Comparison of ENCODE assay signal across 7 cellular contexts in genomic region chr11:62760867-62761227, GRCh38. TPM values are rescaled to one million over a fixed set of nuclear protein-coding genes. Genes with fewer than 3 reads are reported as not detected.
DNase-seq lines count a peak whose midpoint lies in the region; ATAC-seq, FAIRE-seq and TF ChIP-seq lines count a peak whose summit lies in the region.
"Not testable (repeated sequence)": the region's sequence is repeated elsewhere in the genome, so short reads cannot be mapped to it uniquely, and the experiment has no call there.

No MANE protein-coding gene starts in this region.

- not testable (repeated sequence) for H3K4me1 ChIP-seq in GM23248 (ENCODE audit: insufficient read depth); GM12878 (ENCODE audit: control insufficient read depth, insufficient read depth, low read length)
- H3K4me1 ChIP-seq in mucosa of rectum (ENCODE audit: control insufficient read depth in 2 of 2, insufficient read depth in 2 of 2, low read length in 2 of 2) = peaks cover 13 to 14% of the 10 kb centered on the region in 2 donors

- H3K79me2 ChIP-seq in GM23248 (ENCODE audit: insufficient read depth) (peaks cover 32% of the 10 kb centered on the region), GM12878 (ENCODE audit: control insufficient read depth, insufficient read depth, low read length) (peaks cover 15% of the 10 kb centered on the region)

- BruUV-seq in GM12878 (replicated peaks; lab: Mats Ljungman, UMichigan) = not testable (repeated sequence)

- peak overlapping the region; percentile 89 for H3K4me3 Mint-ChIP-seq in activated CD4-positive, alpha-beta T cell treated with anti-CD3 and anti-CD28 coated beads for 36 hours

- not testable (repeated sequence) for H4K20me1 ChIP-seq in GM23248 (ENCODE audit: insufficient read depth); GM12878 (ENCODE audit: control insufficient read depth, insufficient read depth)

- not testable (repeated sequence) for H3K9me2 ChIP-seq in GM23248 (ENCODE audit: insufficient read depth)

- SMC1A ChIA-PET in GM12878 (lab: Charles Lee; ENCODE audit: uncharacterized antibody, unreplicated experiment) = interaction anchor here (0.9 to 2.3 kb wide), 3 partner anchors 9 to 97 kb away, joined by 3 to 22 read pairs (median 4); partner anchors contain the start of gene TAF6L

- peaks cover 21% of the 10 kb centered on the region for H3K4me1 Mint-ChIP-seq in activated CD4-positive, alpha-beta T cell treated with anti-CD3 and anti-CD28 coated beads for 36 hours

- ATAC-seq in activated CD4-positive, alpha-beta T cell treated with anti-CD3 and anti-CD28 coated beads for 36 hours; GM12878: not testable (repeated sequence)

- H3K9me3 Mint-ChIP-seq in activated CD4-positive, alpha-beta T cell treated with anti-CD3 and anti-CD28 coated beads for 36 hours (ENCODE audit: low read depth) = not testable (repeated sequence)

- not testable (repeated sequence) for H3K36me3 ChIP-seq in GM23248 (ENCODE audit: low read depth); GM12878 (ENCODE audit: control insufficient read depth in 2 of 2, insufficient read depth in 2 of 2, low read length in 1 of 2); mucosa of rectum (ENCODE audit: control insufficient read depth in 2 of 2, insufficient read depth in 2 of 2, low read length in 2 of 2)

- not testable (repeated sequence) for TF ChIP-seq CTCF in GM12878 (IDR thresholded peaks at IDR 0.05 in 2 of 3, conservative IDR thresholded peaks at IDR 0.05 in 1 of 3; ENCODE audit: control insufficient read depth in 2 of 3, extremely low read depth in 1 of 3, insufficient read depth in 1 of 3, low read depth in 3 of 3, low read length in 3 of 3); fibroblast of the aortic adventitia (IDR thresholded peaks at IDR 0.05; ENCODE audit: insufficient read depth, low read length)

- H3K4me2 ChIP-seq in GM23248 (ENCODE audit: unreplicated experiment) (peak overlapping the region; percentile 69), GM12878 (ENCODE audit: control insufficient read depth, insufficient read depth) (peak overlapping the region; percentile 42; the same call in 1 of the 2 replicates)

- H3K9me3 ChIP-seq in GM23248 (ENCODE audit: low read depth); GM12878 (replicated peaks; ENCODE audit: control insufficient read depth, insufficient read depth, low read length); mucosa of rectum (ENCODE audit: control insufficient read depth in 2 of 2, low read length in 2 of 2): not testable (repeated sequence)

- H3K27ac ChIP-seq in GM23248; GM12878 (ENCODE audit: control insufficient read depth, insufficient read depth); mucosa of rectum (ENCODE audit: low read depth in 2 of 2, low read length in 2 of 2): not testable (repeated sequence)
- H3K27ac ChIP-seq in skin epidermis = peak overlapping the region in 18 of 21 experiments; percentile 52 to 92 (median 82)

- RAD21 ChIA-PET in GM12878 (lab: Charles Lee; ENCODE audit: unreplicated experiment) = interaction anchor here (0.6 to 3.0 kb wide), 11 partner anchors 9 to 187 kb away, joined by 3 to 10 read pairs (median 3); partner anchors contain the start of genes C11orf98, CSKMT, EEF1G and HNRNPUL2

- intact Hi-C loops in activated CD4-positive, alpha-beta T cell treated with anti-CD3 and anti-CD28 coated beads for 36 hours (cut with DNase I, micrococcal nuclease) = loop anchor here (1.0 to 2.0 kb wide), 12 partner anchors 8 to 1480 kb away; partner anchors contain the start of genes TAF6L (in 2 of the 2), TMEM179B (in 2 of the 2), FKBP2 (in 1 of the 2) and GANAB (in 1 of the 2)
- intact Hi-C loops in GM12878 (cut with micrococcal nuclease; ENCODE audit: unreplicated experiment) = not testable (repeated sequence)

- in situ Hi-C loops in GM23248 (cut with MboI); GM12878 (cut with MboI): not testable (repeated sequence)

- peak overlapping the region; percentile 79 for H3K9ac ChIP-seq in GM23248
- not testable (repeated sequence) for H3K9ac ChIP-seq in GM12878 (ENCODE audit: control insufficient read depth, insufficient read depth, low read length); mucosa of rectum (ENCODE audit: low read depth in 1 of 2, low read length in 2 of 2)

- WGBS in GM23248 (ENCODE audit: low coverage in 1 of 2, low lambda C conversion rate in 2 of 2, missing lambda C conversion rate in 2 of 2), 2 experiments = 28 to 30% methylated on average over 9 of the region's 9 CpGs
- WGBS in GM12878 (ENCODE audit: insufficient coverage, insufficient replicate concordance, low lambda C conversion rate, missing lambda C conversion rate) = 37% methylated on average over 9 of the region's 9 CpGs

- H3K36me3 Mint-ChIP-seq in activated CD4-positive, alpha-beta T cell treated with anti-CD3 and anti-CD28 coated beads for 36 hours (ENCODE audit: low read depth) = peaks cover 17% of the 10 kb centered on the region

- H3K4me3 ChIP-seq in GM23248 = peak overlapping the region; percentile 84
- peak overlapping the region; percentile 70 for H3K4me3 ChIP-seq in GM12878
- H3K4me3 ChIP-seq in fibroblast of the aortic adventitia (ENCODE audit: low read depth, low read length) = peak overlapping the region; percentile 31
- H3K4me3 ChIP-seq in mucosa of rectum (ENCODE audit: low read length in 2 of 2) = peak overlapping the region; percentile 41 to 43
- H3K4me3 ChIP-seq in skin epidermis = peak overlapping the region; percentile 54 to 80 (median 67)

- H3K27me3 Mint-ChIP-seq in activated CD4-positive, alpha-beta T cell treated with anti-CD3 and anti-CD28 coated beads for 36 hours = not testable (repeated sequence)

- POLR2A ChIA-PET in activated CD4-positive, alpha-beta T cell treated with anti-CD3 and anti-CD28 coated beads for 36 hours (lab: Charles Lee) = interaction anchor here (1.0 to 1.8 kb wide), 4 partner anchors 9 to 120 kb away, joined by 4 to 9 read pairs (median 4); partner anchors contain the start of genes SLC3A2 and TAF6L
- POLR2A ChIA-PET in GM12878 (lab: Charles Lee) = interaction anchor here (0.6 to 2.7 kb wide), 16 partner anchors 9 to 95 kb away, joined by 3 to 20 read pairs (median 4); partner anchors contain the start of genes HNRNPUL2, LBHD1, TAF6L and TMEM179B

- H2AFZ ChIP-seq in GM23248 = peak overlapping the region; percentile 85
- H2AFZ ChIP-seq in GM12878 (ENCODE audit: control insufficient read depth, low read depth, low read length) = peak overlapping the region; percentile 55

- not testable (repeated sequence) for FAIRE-seq in GM12878 (lab: Jason Lieb, UNC)

- TF ChIP-seq POLR2A in GM12878 (IDR thresholded peaks at IDR 0.05; ENCODE audit: low read depth, low read length) = not testable (repeated sequence)

- TF ChIP-seq EP300 in GM12878 (IDR thresholded peaks at IDR 0.05; ENCODE audit: borderline replicate concordance in 1 of 2, control insufficient read depth in 1 of 2, low read depth in 2 of 2, low read length in 2 of 2) = not testable (repeated sequence)

- not testable (repeated sequence) for H3K27me3 ChIP-seq in GM23248 (replicated peaks; ENCODE audit: insufficient read depth); GM12878 (replicated peaks in 1 of 2; ENCODE audit: control insufficient read depth in 2 of 2, insufficient read depth in 2 of 2, low read length in 1 of 2); mucosa of rectum (ENCODE audit: control insufficient read depth in 2 of 2, insufficient read depth in 2 of 2, low read length in 2 of 2)

- TF ChIP-seq RAD21 in GM12878 (IDR thresholded peaks at IDR 0.05; ENCODE audit: insufficient read depth, low read depth, low read length) = not testable (repeated sequence)

- CTCF ChIA-PET in activated CD4-positive, alpha-beta T cell treated with anti-CD3 and anti-CD28 coated beads for 36 hours (lab: Charles Lee) = interaction anchor here (0.6 kb wide), 1 partner anchor 91 kb away, joined by 4 read pairs; no protein-coding TSS in a partner anchor
- CTCF ChIA-PET in GM12878 (lab: Yijun Ruan, JAX) = interaction anchor here (1.0 to 3.3 kb wide), 6 partner anchors 8 to 169 kb away, joined by 3 to 28 read pairs (median 4); partner anchors contain the start of genes TAF6L, TMEM179B and TUT1

- not testable (repeated sequence) for DNase-seq in GM23248; GM12878 (ENCODE audit: low read depth, low spot score); fibroblast of the aortic adventitia (ENCODE audit: low read depth)
- DNase-seq in NCI-H69 (lab: John Stamatoyannopoulos, UW) = peak; percentile 66
- peak; percentile 41 for DNase-seq in activated CD4-positive, alpha-beta T cell treated with anti-CD3 and anti-CD28 coated beads for 36 hours

- H3F3A ChIP-seq in GM23248 (ENCODE audit: insufficient read depth) = not testable (repeated sequence)

- H3K27ac Mint-ChIP-seq in activated CD4-positive, alpha-beta T cell treated with anti-CD3 and anti-CD28 coated beads for 36 hours = peak overlapping the region; percentile 42

RNA-seq across cellular contexts. Expression of gene POLR2G, which starts 0.5 kb away (rescaled TPM):
- total RNA-seq in GM23248 (2014; rRNA removed; shearing (Covaris generic)) = 61.2 and 73.3 TPM in 2 replicates
- polyA plus RNA-seq in GM23248 (2016; fragmentation: Nextera tagmentation; extraction: Ambion mirVana) (154 and 156 TPM in 2 replicates), GM12878 (2011; rRNA removed) (207 and 267 TPM in 2 replicates), GM12878 (2014; fragmentation: Illumina TruSeq; extraction: Trizol) (197 and 218 TPM in 2 replicates), GM12878 (2014; fragmentation: Nextera tagmentation; extraction: Ambion mirVana) (100 to 1,000 TPM; 541 to 543 TPM), GM12878 (2014; rRNA removed) (200 and 210 TPM in 2 replicates), GM12878 (2016; fragmentation: Nextera tagmentation; extraction: Ambion mirVana) (100 to 1,000 TPM; 323 to 333 TPM)
- 100 to 1,000 TPM in 1 of 2 experiments, 10 to 100 TPM in 1; 87.1 to 125 TPM for total RNA-seq in activated CD4-positive, alpha-beta T cell treated with anti-CD3 and anti-CD28 coated beads for 36 hours
- 22.9 and 24.3 TPM in 2 replicates for total RNA-seq in GM12878 (2013; cell fraction: nucleolus; rRNA removed)
- total RNA-seq in GM12878 (2014; rRNA removed) (150 and 178 TPM in 2 replicates), GM12878 (2014; rRNA removed; fragmentation: Illumina TruSeq; extraction: Trizol) (162 and 168 TPM in 2 replicates), GM12878 (2021) (125 and 136 TPM in 2 replicates), fibroblast of the aortic adventitia (ENCODE audit: low replicate concordance) (17.0 and 76.5 TPM in 2 replicates)
- polyA plus RNA-seq in GM12878 (2011; ENCODE audit: low read depth) = 182 TPM
- 264 and 306 TPM in 2 replicates for polyA plus RNA-seq in GM12878 (2011; cell fraction: cytosol; rRNA removed)
- 151 and 180 TPM in 2 replicates for polyA plus RNA-seq in GM12878 (2011; cell fraction: nucleus; rRNA removed)
- 125 and 136 TPM in 2 replicates for polyA plus RNA-seq in GM12878 (2012)
- polyA minus RNA-seq in GM12878 (2011; rRNA and poly(A)+ RNA removed) = 265 and 291 TPM in 2 replicates
- polyA minus RNA-seq in GM12878 (2011; cell fraction: cytosol; rRNA and poly(A)+ RNA removed) = 51.5 and 55.1 TPM in 2 replicates
- 53.8 and 61.7 TPM in 2 replicates for polyA minus RNA-seq in GM12878 (2011; cell fraction: nucleus; rRNA and poly(A)+ RNA removed)

RNA-seq across cellular contexts. Expression of gene ZBTB3, which starts 6.9 kb away (rescaled TPM):
- 6.6 and 8.0 TPM in 2 replicates for total RNA-seq in GM23248 (2014; rRNA removed; shearing (Covaris generic))
- polyA plus RNA-seq in GM23248 (2016; fragmentation: Nextera tagmentation; extraction: Ambion mirVana) = 4.9 and 5.5 TPM in 2 replicates
- total RNA-seq in activated CD4-positive, alpha-beta T cell treated with anti-CD3 and anti-CD28 coated beads for 36 hours = 10 to 100 TPM in 1 of 2 experiments, 1 to 10 TPM in 1; 6.0 to 10.2 TPM
- total RNA-seq in GM12878 (2013; cell fraction: nucleolus; rRNA removed) = 9.0 and 10.2 TPM in 2 replicates
- 7.7 and 8.8 TPM in 2 replicates for total RNA-seq in GM12878 (2014; rRNA removed)
- 4.7 and 4.8 TPM in 2 replicates for total RNA-seq in GM12878 (2014; rRNA removed; fragmentation: Illumina TruSeq; extraction: Trizol)
- 7.1 and 7.4 TPM in 2 replicates for total RNA-seq in GM12878 (2021)
- polyA plus RNA-seq in GM12878 (2011; ENCODE audit: low read depth) = 2.6 TPM
- polyA plus RNA-seq in GM12878 (2011; rRNA removed) = 4.8 TPM in 2 replicates
- 6.8 and 7.6 TPM in 2 replicates for polyA plus RNA-seq in GM12878 (2011; cell fraction: cytosol; rRNA removed)
- 4.1 and 4.8 TPM in 2 replicates for polyA plus RNA-seq in GM12878 (2011; cell fraction: nucleus; rRNA removed)
- polyA plus RNA-seq in GM12878 (2012) = 3.8 and 5.8 TPM in 2 replicates
- polyA plus RNA-seq in GM12878 (2014; fragmentation: Illumina TruSeq; extraction: Trizol) = 0.95 and 2.0 TPM in 2 replicates
- 1 to 10 TPM; 1.4 to 1.9 TPM for polyA plus RNA-seq in GM12878 (2014; fragmentation: Nextera tagmentation; extraction: Ambion mirVana)
- polyA plus RNA-seq in GM12878 (2014; rRNA removed) = 4.7 and 5.1 TPM in 2 replicates
- 1 to 10 TPM; 4.6 to 4.7 TPM for polyA plus RNA-seq in GM12878 (2016; fragmentation: Nextera tagmentation; extraction: Ambion mirVana)
- polyA minus RNA-seq in GM12878 (2011; rRNA and poly(A)+ RNA removed) = 8.2 and 13.2 TPM in 2 replicates
- polyA minus RNA-seq in GM12878 (2011; cell fraction: cytosol; rRNA and poly(A)+ RNA removed) = 3.1 and 3.2 TPM in 2 replicates
- polyA minus RNA-seq in GM12878 (2011; cell fraction: nucleus; rRNA and poly(A)+ RNA removed) = 3.5 and 6.1 TPM in 2 replicates
- 4.2 and 13.4 TPM in 2 replicates for total RNA-seq in fibroblast of the aortic adventitia (ENCODE audit: low replicate concordance)

RNA-seq across cellular contexts. Expression of gene TAF6L, which starts 10.3 kb away (rescaled TPM):
- total RNA-seq in GM23248 (2014; rRNA removed; shearing (Covaris generic)) = 11.6 and 22.5 TPM in 2 replicates
- polyA plus RNA-seq in GM23248 (2016; fragmentation: Nextera tagmentation; extraction: Ambion mirVana) (8.2 and 9.1 TPM in 2 replicates), GM12878 (2011; rRNA removed) (9.3 and 18.0 TPM in 2 replicates), GM12878 (2014; fragmentation: Illumina TruSeq; extraction: Trizol) (4.5 and 15.0 TPM in 2 replicates), GM12878 (2014; fragmentation: Nextera tagmentation; extraction: Ambion mirVana) (under 1 TPM; 0.15 to 0.39 TPM), GM12878 (2014; rRNA removed) (34.6 and 35.6 TPM in 2 replicates), GM12878 (2016; fragmentation: Nextera tagmentation; extraction: Ambion mirVana) (10 to 100 TPM; 19.9 to 23.6 TPM)
- 10 to 100 TPM; 10.2 to 12.6 TPM for total RNA-seq in activated CD4-positive, alpha-beta T cell treated with anti-CD3 and anti-CD28 coated beads for 36 hours
- 25.4 and 29.5 TPM in 2 replicates for total RNA-seq in GM12878 (2013; cell fraction: nucleolus; rRNA removed)
- total RNA-seq in GM12878 (2014; rRNA removed) (24.3 and 27.6 TPM in 2 replicates), GM12878 (2014; rRNA removed; fragmentation: Illumina TruSeq; extraction: Trizol) (12.8 and 13.6 TPM in 2 replicates), GM12878 (2021) (25.3 and 26.9 TPM in 2 replicates), fibroblast of the aortic adventitia (ENCODE audit: low replicate concordance) (15.6 and 42.9 TPM in 2 replicates)
- 39.6 TPM for polyA plus RNA-seq in GM12878 (2011; ENCODE audit: low read depth)
- 21.2 and 26.6 TPM in 2 replicates for polyA plus RNA-seq in GM12878 (2011; cell fraction: cytosol; rRNA removed)
- polyA plus RNA-seq in GM12878 (2011; cell fraction: nucleus; rRNA removed) = 72.3 and 98.5 TPM in 2 replicates
- 13.9 and 16.0 TPM in 2 replicates for polyA plus RNA-seq in GM12878 (2012)
- 24.0 and 26.3 TPM in 2 replicates for polyA minus RNA-seq in GM12878 (2011; rRNA and poly(A)+ RNA removed)
- polyA minus RNA-seq in GM12878 (2011; cell fraction: cytosol; rRNA and poly(A)+ RNA removed) = 8.8 and 12.0 TPM in 2 replicates
- polyA minus RNA-seq in GM12878 (2011; cell fraction: nucleus; rRNA and poly(A)+ RNA removed) = 12.0 and 19.9 TPM in 2 replicates

RNA-seq across cellular contexts. Expression of gene TMEM179B, which starts 26.4 kb away (rescaled TPM):
- 73.3 and 151 TPM in 2 replicates for total RNA-seq in GM23248 (2014; rRNA removed; shearing (Covaris generic))
- 140 and 150 TPM in 2 replicates for polyA plus RNA-seq in GM23248 (2016; fragmentation: Nextera tagmentation; extraction: Ambion mirVana)
- total RNA-seq in activated CD4-positive, alpha-beta T cell treated with anti-CD3 and anti-CD28 coated beads for 36 hours = 10 to 100 TPM; 19.5 to 35.9 TPM
- total RNA-seq in GM12878 (2013; cell fraction: nucleolus; rRNA removed) = 32.3 and 40.5 TPM in 2 replicates
- total RNA-seq in GM12878 (2014; rRNA removed) = 49.1 and 49.8 TPM in 2 replicates
- 25.5 and 25.6 TPM in 2 replicates for total RNA-seq in GM12878 (2014; rRNA removed; fragmentation: Illumina TruSeq; extraction: Trizol)
- 25.1 and 26.0 TPM in 2 replicates for total RNA-seq in GM12878 (2021)
- polyA plus RNA-seq in GM12878 (2011; ENCODE audit: low read depth) = 20.0 TPM
- polyA plus RNA-seq in GM12878 (2011; rRNA removed) = 12.4 and 21.7 TPM in 2 replicates
- polyA plus RNA-seq in GM12878 (2011; cell fraction: cytosol; rRNA removed) = 47.4 and 53.5 TPM in 2 replicates
- polyA plus RNA-seq in GM12878 (2011; cell fraction: nucleus; rRNA removed) = 24.0 and 35.5 TPM in 2 replicates
- polyA plus RNA-seq in GM12878 (2012) = 23.5 and 29.3 TPM in 2 replicates
- 34.9 and 36.3 TPM in 2 replicates for polyA plus RNA-seq in GM12878 (2014; fragmentation: Illumina TruSeq; extraction: Trizol)
- polyA plus RNA-seq in GM12878 (2014; fragmentation: Nextera tagmentation; extraction: Ambion mirVana) = 10 to 100 TPM; 57.8 to 62.8 TPM
- 32.8 and 46.8 TPM in 2 replicates for polyA plus RNA-seq in GM12878 (2014; rRNA removed)
- 10 to 100 TPM; 65.3 to 82.4 TPM for polyA plus RNA-seq in GM12878 (2016; fragmentation: Nextera tagmentation; extraction: Ambion mirVana)
- polyA minus RNA-seq in GM12878 (2011; rRNA and poly(A)+ RNA removed) = 27.0 and 38.9 TPM in 2 replicates
- 19.8 and 19.9 TPM in 2 replicates for polyA minus RNA-seq in GM12878 (2011; cell fraction: cytosol; rRNA and poly(A)+ RNA removed)
- 15.7 and 25.3 TPM in 2 replicates for polyA minus RNA-seq in GM12878 (2011; cell fraction: nucleus; rRNA and poly(A)+ RNA removed)
- 39.4 and 54.7 TPM in 2 replicates for total RNA-seq in fibroblast of the aortic adventitia (ENCODE audit: low replicate concordance)

RNA-seq across cellular contexts. Expression of gene TMEM223, which starts 31.0 kb away (rescaled TPM):
- 32.0 and 33.4 TPM in 2 replicates for total RNA-seq in GM23248 (2014; rRNA removed; shearing (Covaris generic))
- polyA plus RNA-seq in GM23248 (2016; fragmentation: Nextera tagmentation; extraction: Ambion mirVana) (31.4 and 34.2 TPM in 2 replicates), GM12878 (2011; rRNA removed) (7.2 and 9.9 TPM in 2 replicates), GM12878 (2014; fragmentation: Illumina TruSeq; extraction: Trizol) (9.5 and 11.1 TPM in 2 replicates), GM12878 (2014; fragmentation: Nextera tagmentation; extraction: Ambion mirVana) (10 to 100 TPM in 1 of 2 experiments, 1 to 10 TPM in 1; 5.3 to 10.5 TPM), GM12878 (2014; rRNA removed) (24.7 and 27.0 TPM in 2 replicates), GM12878 (2016; fragmentation: Nextera tagmentation; extraction: Ambion mirVana) (10 to 100 TPM; 32.7 to 33.2 TPM)
- 10 to 100 TPM; 11.1 to 12.6 TPM for total RNA-seq in activated CD4-positive, alpha-beta T cell treated with anti-CD3 and anti-CD28 coated beads for 36 hours
- 12.7 and 15.3 TPM in 2 replicates for total RNA-seq in GM12878 (2013; cell fraction: nucleolus; rRNA removed)
- total RNA-seq in GM12878 (2014; rRNA removed) (21.4 and 25.0 TPM in 2 replicates), GM12878 (2014; rRNA removed; fragmentation: Illumina TruSeq; extraction: Trizol) (11.7 and 12.3 TPM in 2 replicates), GM12878 (2021) (15.3 and 16.4 TPM in 2 replicates), fibroblast of the aortic adventitia (ENCODE audit: low replicate concordance) (4.5 and 14.7 TPM in 2 replicates)
- polyA plus RNA-seq in GM12878 (2011; ENCODE audit: low read depth) = 3.3 TPM
- polyA plus RNA-seq in GM12878 (2011; cell fraction: cytosol; rRNA removed) = 10.3 and 16.5 TPM in 2 replicates
- 8.4 and 9.0 TPM in 2 replicates for polyA plus RNA-seq in GM12878 (2011; cell fraction: nucleus; rRNA removed)
- 10.0 and 13.6 TPM in 2 replicates for polyA plus RNA-seq in GM12878 (2012)
- polyA minus RNA-seq in GM12878 (2011; rRNA and poly(A)+ RNA removed) = 5.6 and 9.3 TPM in 2 replicates
- 3.5 and 4.9 TPM in 2 replicates for polyA minus RNA-seq in GM12878 (2011; cell fraction: cytosol; rRNA and poly(A)+ RNA removed)
- 10.9 and 17.3 TPM in 2 replicates for polyA minus RNA-seq in GM12878 (2011; cell fraction: nucleus; rRNA and poly(A)+ RNA removed)

Comparison
In these comparisons a context has a peak if more than half of its experiments do, and no peak if none do; other contexts are left out.
1. H3K4me3 ChIP-seq: peak in every context shown above with its lines; median percentile 84 in GM23248; 70 in GM12878; 67 in skin epidermis; 42 in mucosa of rectum; 31 in fibroblast of the aortic adventitia.